In the genomic region with DNA sequence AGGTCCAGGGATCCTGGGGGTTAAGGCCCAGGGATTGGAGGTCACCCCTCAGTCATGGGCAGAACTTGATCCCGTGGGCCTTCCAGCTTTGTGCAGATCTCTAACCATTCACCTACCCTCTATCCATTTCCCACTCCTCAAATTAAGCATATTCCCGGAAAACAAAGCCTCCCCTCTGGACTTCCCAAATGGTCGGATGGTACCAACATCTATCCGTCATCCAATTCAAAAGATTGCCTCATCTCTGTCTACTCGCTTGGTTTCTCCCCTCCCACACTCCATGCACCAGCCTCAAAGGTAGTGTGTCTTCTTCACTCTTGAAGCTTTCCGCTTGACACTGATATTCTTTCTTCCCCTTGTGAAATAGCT, we compare ENCODE assay signal across 8 cellular contexts. TPM values are rescaled to one million over a fixed set of nuclear protein-coding genes. Genes with fewer than 3 reads are reported as not detected.
DNase-seq lines count a peak whose midpoint lies in the region; ATAC-seq and TF ChIP-seq lines count a peak whose summit lies in the region.

No MANE protein-coding gene starts in this region.

- POLR2A ChIA-PET in OCI-LY7 (lab: Charles Lee), result interaction anchor here (0.6 kb wide), 1 partner anchor 1891 kb away, joined by 3 read pairs; no protein-coding TSS in a partner anchor

- intact Hi-C loops in OCI-LY7 (cut with micrococcal nuclease; ENCODE audit: unreplicated experiment) (loop anchor here (1.0 to 5.0 kb wide), 4 partner anchors 73 to 444 kb away; no protein-coding TSS in a partner anchor), sciatic nerve (cut with DNase I) (no loop called here)

- H3K9me2 ChIP-seq in OCI-LY7 (ENCODE audit: insufficient read depth, low read length), result no peaks in the 10 kb centered on the region

- peak overlapping the region; percentile 75 for H3K4me2 ChIP-seq in OCI-LY7 (ENCODE audit: low read length)

- H3K4me3 ChIP-seq in OCI-LY7 (ENCODE audit: low read depth, low read length, poor library complexity, severe bottlenecking) (peak overlapping the region; percentile 60), duodenal mucosa (ENCODE audit: low read depth in 1 of 2, low read length in 2 of 2) (peak overlapping the region; percentile 50 to 58)

- BruUV-seq in OCI-LY7 (replicated peaks; lab: Mats Ljungman, UMichigan), result no TSS peak

- CTCF ChIA-PET in OCI-LY7 (lab: Charles Lee; ENCODE audit: unreplicated experiment), result no interaction called here

- TF ChIP-seq CTCF in GM10266 (IDR thresholded peaks at IDR 0.05; ENCODE audit: control insufficient read depth, insufficient read depth, low read depth, missing control alignments) (no peak), OCI-LY7 (conservative IDR thresholded peaks at IDR 0.05; ENCODE audit: low read length) (0 out of 2 replicates have a peak, but pooled peaks have one; percentile 12)

- H3K9ac ChIP-seq in duodenal mucosa (ENCODE audit: low read depth in 1 of 2, low read length in 2 of 2), result peak overlapping the region; percentile 35 to 54

- ATAC-seq in sciatic nerve (peak; percentile 20), GM21381 (IDR thresholded peaks at IDR 0.05; ENCODE audit: unreplicated experiment) (no peak), GM21737 (IDR thresholded peaks at IDR 0.05; ENCODE audit: unreplicated experiment) (no peak)

- no peaks in the 10 kb centered on the region for H3K9me3 ChIP-seq in OCI-LY7 (ENCODE audit: low read length)
- H3K9me3 ChIP-seq in duodenal mucosa (ENCODE audit: control insufficient read depth in 1 of 2, low read length in 2 of 2), result no peaks in the 10 kb centered on the region

- H3K4me1 ChIP-seq in OCI-LY7 (ENCODE audit: insufficient read depth, low read length, poor library complexity, severe bottlenecking) (peaks cover 18% of the 10 kb centered on the region), duodenal mucosa (ENCODE audit: control insufficient read depth in 1 of 2, insufficient read depth in 2 of 2, low read length in 2 of 2) (peaks cover 3 to 4% of the 10 kb centered on the region in 2 donors)

- H4K20me1 ChIP-seq in OCI-LY7 (ENCODE audit: insufficient read depth, low read length), result no peaks in the 10 kb centered on the region

- H3K79me2 ChIP-seq in OCI-LY7 (ENCODE audit: insufficient read depth, low read depth, low read length), result peaks cover 6% of the 10 kb centered on the region; the same call in 1 of the 2 replicates

- peak overlapping the region; percentile 96 for H2AFZ ChIP-seq in OCI-LY7 (ENCODE audit: low read length)

- H3K27ac ChIP-seq in OCI-LY7 (ENCODE audit: low read depth, low read length, poor library complexity, severe bottlenecking) (no peak overlapping the region), duodenal mucosa (ENCODE audit: low read depth, low read length) (peak overlapping the region; percentile 10)

- no peaks in the 10 kb centered on the region for H3K36me3 ChIP-seq in OCI-LY7 (ENCODE audit: insufficient read depth, low read length)
- no peaks in the 10 kb centered on the region for H3K36me3 ChIP-seq in duodenal mucosa (ENCODE audit: control insufficient read depth in 1 of 2, insufficient read depth in 2 of 2, low read length in 2 of 2)

- H3K27me3 ChIP-seq in duodenal mucosa (ENCODE audit: control insufficient read depth in 1 of 2, insufficient read depth in 2 of 2, low read length in 2 of 2), result no peaks in the 10 kb centered on the region

- DNase-seq in GM10266 (ENCODE audit: extremely low spot score), result peak; percentile 6
- DNase-seq in OCI-LY7 (ENCODE audit: low spot score), result peak; percentile 8
- DNase-seq in sciatic nerve (ENCODE audit: low spot score), result no peak
- no peak for DNase-seq in HuH-7.5 (ENCODE audit: low spot score)
- no peak for DNase-seq in SHP77 (lab: John Stamatoyannopoulos, UW)

RNA-seq across cellular contexts. Expression of gene BCLAF3, which starts 0.5 kb away (rescaled TPM):
- 5.1 and 5.8 TPM in 2 replicates for total RNA-seq in OCI-LY7 (2014; rRNA removed; shearing (Covaris generic))
- total RNA-seq in OCI-LY7 (2022), result 9.3 and 12.7 TPM in 2 replicates
- 24.9 TPM for total RNA-seq in sciatic nerve

Comparison
In these comparisons a context has a peak if more than half of its experiments do, and no peak if none do; other contexts are left out.
1. DNase-seq: peak in GM10266 (single experiment) and OCI-LY7 (single experiment); none in sciatic nerve (single experiment), HuH-7.5 (single experiment) and SHP77 (0 of 2).